ENCODE assay signal across 28 cellular contexts in genomic region chr2:102191501-102191900, GRCh38. TPM values are rescaled to one million over a fixed set of nuclear protein-coding genes. Genes with fewer than 3 reads are reported as not detected.
"Had no signal": no experiment of that assay in that cellular context is flagged by ENCODE, and none has a peak within 500 bp of the region (broad histone marks: within the 10 kb centered on the region; RNA-seq: fewer than 3 reads in every experiment).

No MANE protein-coding gene starts in this region.

- H3K9me3 ChIP-seq: colonic mucosa, esophagus muscularis mucosa, gastroesophageal sphincter, heart left ventricle, lower lobe of right lung, neutrophil, pancreas, right lobe of liver, stomach, thyroid gland had no signal

- H3K27me3 ChIP-seq: colonic mucosa, foreskin keratinocyte, pancreas, right lobe of liver, stomach, thyroid gland had no signal

- H3K36me3 Mint-ChIP-seq: memory B cell, natural killer cell, type B pancreatic cell had no signal

- H3K9me3 Mint-ChIP-seq: memory B cell; natural killer cell; stimulated activated effector memory CD8-positive, alpha-beta T cell treated with anti-CD3 and anti-CD28 coated beads, Interleukin-12 subunit alpha, Interleukin-12 subunit beta, amount 100 ng/mL, for 72 hours; type B pancreatic cell had no signal

- H3K4me1 Mint-ChIP-seq: endodermal cell, memory B cell had no signal

- H3K4me3 ChIP-seq: colonic mucosa, esophagus muscularis mucosa, gastroesophageal sphincter, heart left ventricle, lower lobe of right lung, pancreas, right lobe of liver, smooth muscle cell, stomach, thyroid gland had no signal

- H3K27ac Mint-ChIP-seq: dendritic cell treated with granulocyte-macrophage colony-stimulating factor and Interleukin-4, amounts not matched to agents 40 ng/mL and 50 ng/mL, for 4 days; endodermal cell; memory B cell; natural killer cell; stimulated activated effector memory CD8-positive, alpha-beta T cell treated with anti-CD3 and anti-CD28 coated beads, Interleukin-12 subunit alpha, Interleukin-12 subunit beta, amount 100 ng/mL, for 72 hours; type B pancreatic cell had no signal

- H3K36me3 ChIP-seq: colonic mucosa, esophagus muscularis mucosa, gastroesophageal sphincter, heart left ventricle, lower lobe of right lung, neutrophil, pancreas, right lobe of liver, stomach, thyroid gland had no signal

- ATAC-seq: foreskin keratinocyte; gastroesophageal sphincter; heart left ventricle; left ventricle myocardium superior; lower lobe of right lung; natural killer cell; pancreas; right lobe of liver; stimulated activated effector memory CD8-positive, alpha-beta T cell treated with anti-CD3 and anti-CD28 coated beads, Interleukin-12 subunit alpha, Interleukin-12 subunit beta, amount 100 ng/mL, for 72 hours had no signal

- H3K4me3 Mint-ChIP-seq: dendritic cell treated with granulocyte-macrophage colony-stimulating factor and Interleukin-4, amounts not matched to agents 40 ng/mL and 50 ng/mL, for 4 days; endodermal cell; memory B cell; natural killer cell; stimulated activated effector memory CD8-positive, alpha-beta T cell treated with anti-CD3 and anti-CD28 coated beads, Interleukin-12 subunit alpha, Interleukin-12 subunit beta, amount 100 ng/mL, for 72 hours; type B pancreatic cell had no signal

- H3K27ac ChIP-seq: colonic mucosa, esophagus muscularis mucosa, foreskin keratinocyte, gastroesophageal sphincter, heart left ventricle, lower lobe of right lung, neutrophil, pancreas, stomach, thyroid gland had no signal

- H3K4me2 ChIP-seq: smooth muscle cell had no signal

- H3K4me1 ChIP-seq: colonic mucosa had no signal

- DNase-seq: colonic mucosa; effector CD8-positive, alpha-beta T cell; endodermal cell; heart left ventricle; hippocampal formation; islet precursor cell; kidney glomerular epithelial cell; left ventricle myocardium superior; lower lobe of right lung; natural killer cell; pancreas; right lobe of liver; stimulated activated CD4-positive, alpha-beta T cell treated with anti-CD3 and anti-CD28 coated beads, Interleukin-12 subunit alpha, Interleukin-12 subunit beta, amount 100 ng/mL, for 4 hours; stimulated activated CD4-positive, alpha-beta T cell treated with anti-CD3 and anti-CD28 coated beads, Interleukin-1b, Interleukin-23, amount 100 ng/mL, for 48 hours; stimulated activated CD4-positive, alpha-beta T cell treated with anti-CD3 and anti-CD28 coated beads, Interleukin-4, amount 100 ng/mL, for 1 hour; stimulated activated naive CD4-positive, alpha-beta T cell treated with Interleukin-2 at 50 U/mL for 16 hours; stomach; thyroid gland had no signal

RNA-seq across cellular contexts. Expression of gene IL1RL2, which starts 4.7 kb away (rescaled TPM):
- total RNA-seq: left ventricle myocardium superior, lower lobe of right lung, natural killer cell had no signal
- polyA plus RNA-seq: neural cell had no signal

RNA-seq across cellular contexts. Expression of gene IL1R1, which starts 49.0 kb away (rescaled TPM):
- polyA plus RNA-seq: neural cell had no signal
